Comparison of ENCODE assay signal across 8 cellular contexts in the genomic region with DNA sequence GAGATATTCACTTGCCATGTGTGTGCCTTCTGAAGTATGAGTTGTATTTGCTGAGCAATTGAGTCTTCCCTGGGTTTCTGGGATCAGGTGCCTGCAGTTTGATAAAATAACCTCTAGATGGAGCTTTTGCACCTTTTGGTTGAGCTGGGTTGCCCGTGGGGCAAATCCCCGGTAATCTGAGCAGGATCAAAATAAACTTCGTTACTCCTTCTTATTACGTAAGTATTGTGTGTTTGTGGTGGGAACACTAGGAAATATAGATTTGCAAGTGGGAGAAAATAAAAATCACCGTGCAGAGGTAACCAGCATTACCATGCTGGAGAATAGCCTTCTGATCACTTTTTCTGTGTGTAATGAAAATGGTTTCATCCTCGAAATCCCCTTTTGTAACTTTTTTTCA.
DNase-seq lines count a peak whose midpoint lies in the region; ATAC-seq and TF ChIP-seq lines count a peak whose summit lies in the region.

No MANE protein-coding gene starts in this region.

- H3K36me3 ChIP-seq in colonic mucosa = no peaks in the 10 kb centered on the region

- no peaks in the 10 kb centered on the region for H3K9me3 ChIP-seq in colonic mucosa

- H3K4me3 ChIP-seq in colonic mucosa (no peak overlapping the region), retinal pigment epithelial cell (ENCODE audit: low read length) (no peak overlapping the region)

- peaks cover 6% of the 10 kb centered on the region for H3K4me1 ChIP-seq in colonic mucosa

- intact Hi-C loops in colonic mucosa (cut with DNase I) = no loop called here

- TF ChIP-seq CTCF in colonic mucosa (IDR thresholded peaks at IDR 0.05) (peak; percentile 48), retinal pigment epithelial cell (conservative IDR thresholded peaks at IDR 0.05; ENCODE audit: low read depth, low read length) (peak; percentile 46)

- ATAC-seq in HG02870 (IDR thresholded peaks at IDR 0.05; ENCODE audit: unreplicated experiment) = no peak

- no peak overlapping the region for H3K9ac ChIP-seq in colonic mucosa (ENCODE audit: low read depth in 2 of 2, low read length in 2 of 2)

- no peaks in the 10 kb centered on the region for H3K27me3 ChIP-seq in colonic mucosa

- no peak overlapping the region for H3K27ac ChIP-seq in colonic mucosa

- DNase-seq in activated CD4-positive, alpha-beta T cell treated with anti-CD3 and anti-CD28 coated beads for 48 hours = peak; percentile 5
- DNase-seq in activated CD4-positive, alpha-beta T cell treated with anti-CD3 and anti-CD28 coated beads, Interleukin-2, amount 50 U/mL, for 4 hours = no peak
- DNase-seq in NCI-H226 (peak; percentile 70), colonic mucosa (no peak), retinal pigment epithelial cell (ENCODE audit: low read depth) (no peak), occipital lobe (lab: John Stamatoyannopoulos, UW) (no peak)
- no peak for DNase-seq in stimulated activated CD4-positive, alpha-beta T cell treated with anti-CD3 and anti-CD28 coated beads, Interleukin-1b, Interleukin-23, amount 100 ng/mL, for 48 hours

Comparison
In these comparisons a context has a peak if more than half of its experiments do, and no peak if none do; other contexts are left out.
1. DNase-seq: peak in activated CD4-positive, alpha-beta T cell treated with anti-CD3 and anti-CD28 coated beads for 48 hours (single experiment) and NCI-H226 (single experiment); none in activated CD4-positive, alpha-beta T cell treated with anti-CD3 and anti-CD28 coated beads, Interleukin-2, amount 50 U/mL, for 4 hours (0 of 2), colonic mucosa (single experiment), retinal pigment epithelial cell (single experiment), occipital lobe (single experiment) and stimulated activated CD4-positive, alpha-beta T cell treated with anti-CD3 and anti-CD28 coated beads, Interleukin-1b, Interleukin-23, amount 100 ng/mL, for 48 hours (single experiment).